Comparison of ENCODE assay signal across 9 cellular contexts in the genomic region with DNA sequence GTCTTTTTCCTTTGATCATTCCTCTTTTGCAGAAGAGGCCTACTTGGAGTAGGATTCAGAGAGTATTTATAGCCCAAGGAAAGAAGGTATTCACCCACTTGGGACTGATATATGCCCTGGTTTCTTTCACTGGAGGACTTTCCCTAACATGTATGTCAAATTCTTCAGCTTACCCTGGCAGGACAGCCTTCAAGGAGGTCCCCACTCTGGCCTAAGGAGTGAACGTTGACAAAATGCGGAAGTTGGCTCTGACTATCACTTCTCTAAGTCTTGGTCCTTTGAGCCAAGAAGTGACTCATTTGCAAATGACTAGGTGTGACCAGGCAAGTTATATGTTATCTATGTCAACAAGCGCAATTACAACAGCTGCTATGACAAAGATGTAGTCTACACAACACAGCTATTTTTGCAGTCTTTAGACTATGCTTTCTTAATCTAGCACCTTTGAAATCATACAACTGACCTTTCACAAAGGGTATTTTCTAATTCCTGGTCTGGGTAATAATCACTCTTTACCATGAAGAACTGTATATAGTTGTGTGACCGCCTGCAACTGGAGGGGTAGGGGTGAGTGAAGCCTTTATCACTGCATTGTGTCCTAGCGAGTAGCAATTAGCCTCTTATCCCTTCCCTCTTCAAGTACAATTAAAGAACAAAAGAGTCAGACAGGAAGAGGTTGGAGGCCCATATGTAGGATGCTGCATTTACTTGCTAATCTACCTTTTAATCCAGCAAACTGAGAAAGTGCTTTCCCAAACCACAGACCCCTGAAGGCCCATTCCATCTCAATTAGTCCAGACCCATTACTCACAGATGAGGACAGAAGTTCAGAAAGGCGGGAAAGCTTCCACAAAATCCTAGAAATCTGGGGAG. TPM values are rescaled to one million over a fixed set of nuclear protein-coding genes. Genes with fewer than 3 reads are reported as not detected.
DNase-seq lines count a peak whose midpoint lies in the region; ATAC-seq and TF ChIP-seq lines count a peak whose summit lies in the region.
"Had no signal": no experiment of that assay in that cellular context is flagged by ENCODE, and none has a peak within 500 bp of the region (broad histone marks: within the 10 kb centered on the region; RNA-seq: fewer than 3 reads in every experiment).

No MANE protein-coding gene starts in this region.

- CTCF ChIA-PET in SK-N-SH (lab: Yijun Ruan, JAX): interaction anchor here (1.3 kb wide), 1 partner anchor 45 kb away, joined by 3 read pairs; no protein-coding TSS in a partner anchor

- H4K91ac ChIP-seq in H9 (ENCODE audit: insufficient read length, low read depth, low read length): no peak overlapping the region

- no peaks in the 10 kb centered on the region for H3K9me2 ChIP-seq in SK-N-SH

- H3K4me1 Mint-ChIP-seq in H9: peaks cover 73 to 74% of the 10 kb centered on the region in 2 experiments
- peaks cover 18 to 24% (median 20%) of the 10 kb centered on the region in 3 donors for H3K4me1 Mint-ChIP-seq in naive B cell

- no peak overlapping the region for H2BK5ac ChIP-seq in H9 (ENCODE audit: insufficient read length, low read length)

- no peak overlapping the region for H3K23ac ChIP-seq in H9 (ENCODE audit: insufficient read length, low read depth, low read length)

- H3K36me3 ChIP-seq in SK-N-SH (replicated peaks in 1 of 2; ENCODE audit: control insufficient read depth in 1 of 2, insufficient read depth in 2 of 2, low read length in 1 of 2): no peaks in the 10 kb centered on the region

- no peak overlapping the region for H2BK12ac ChIP-seq in H9 (ENCODE audit: insufficient read length, low read depth, low read length)

- no peaks in the 10 kb centered on the region for H3K27me3 ChIP-seq in H9 (ENCODE audit: insufficient read depth, low read length)
- H3K27me3 ChIP-seq in SK-N-SH (ENCODE audit: insufficient read depth): peaks cover 11% of the 10 kb centered on the region; the same call in 1 of the 2 replicates

- H3K9me3 ChIP-seq in H9 (ENCODE audit: control insufficient read depth, low read depth, low read length) (no peaks in the 10 kb centered on the region), SK-N-SH (no peaks in the 10 kb centered on the region)

- no peak overlapping the region for H3K18ac ChIP-seq in H9 (ENCODE audit: insufficient read length, low read depth, low read length)

- H3K4ac ChIP-seq in H9 (ENCODE audit: low read depth, low read length): no peak overlapping the region

- no peaks in the 10 kb centered on the region for H3K79me1 ChIP-seq in H9 (ENCODE audit: insufficient read depth, low read depth, low read length, poor library complexity, severe bottlenecking)

- H2AFZ ChIP-seq in H9 (ENCODE audit: low read length) (no peak overlapping the region), SK-N-SH (ENCODE audit: low read depth) (no peak overlapping the region)

- H2BK120ac ChIP-seq in H9 (ENCODE audit: low read depth, low read length, poor library complexity, severe bottlenecking): no peak overlapping the region

- DNase-seq in H9 (no peak), M059J (ENCODE audit: low read depth) (peak; percentile 34), astrocyte of the spinal cord (ENCODE audit: low read depth, low spot score) (peak; percentile 52), naive B cell (peak; percentile 47), SK-N-SH (no peak), amniotic stem cell (lab: John Stamatoyannopoulos, UW) (no peak)
- DNase-seq in central memory CD4-positive, alpha-beta T cell: no peak

- no peak overlapping the region for H2BK20ac ChIP-seq in H9 (ENCODE audit: low read depth, low read length, poor library complexity, severe bottlenecking)

- H3K4me3 ChIP-seq in astrocyte of the spinal cord (ENCODE audit: low read depth, low read length) (no peak overlapping the region), SK-N-SH (ENCODE audit: low read depth in 2 of 2, low read length in 1 of 2) (no peak overlapping the region)

- H3K27ac ChIP-seq in H9 (ENCODE audit: insufficient read length, low read depth, low read length): no peak overlapping the region
- H3K27ac ChIP-seq in SK-N-SH (ENCODE audit: low read depth in 2 of 2, low read length in 1 of 2): no peak overlapping the region

- no peaks in the 10 kb centered on the region for H3F3A ChIP-seq in SK-N-SH (replicated peaks; ENCODE audit: insufficient read depth)

- H2AK5ac ChIP-seq in H9 (ENCODE audit: insufficient read length, low read length): no peak overlapping the region

- no peak overlapping the region for H3T11ph ChIP-seq in H9 (ENCODE audit: low read length)

- no peak overlapping the region for H3K56ac ChIP-seq in H9 (ENCODE audit: insufficient read length, low read depth, low read length)

- H3K9me3 Mint-ChIP-seq in H9 (no peaks in the 10 kb centered on the region; a peak in 1 of 5 replicates), naive B cell (no peaks in the 10 kb centered on the region)

- in situ Hi-C loops in astrocyte of the spinal cord (cut with HindIII; ENCODE audit: low sequenced_read_pairs): no loop called here

- no peak overlapping the region for H3K14ac ChIP-seq in H9 (ENCODE audit: insufficient read depth, low read length)

- H4K20me1 ChIP-seq in H9 (ENCODE audit: control insufficient read depth, insufficient read depth, insufficient read length): no peaks in the 10 kb centered on the region
- no peaks in the 10 kb centered on the region for H4K20me1 ChIP-seq in SK-N-SH (ENCODE audit: insufficient read depth)

- H3K4me2 ChIP-seq in H9 (ENCODE audit: insufficient read depth, insufficient read length, low read length) (no peak overlapping the region), SK-N-SH (no peak overlapping the region)

- H2BK15ac ChIP-seq in H9 (ENCODE audit: low read depth, low read length): no peak overlapping the region

- TF ChIP-seq CTCF in H9 (conservative IDR thresholded peaks at IDR 0.05): no peak
- TF ChIP-seq CTCF in astrocyte of the spinal cord (IDR thresholded peaks at IDR 0.05; ENCODE audit: low read depth, low read length): no peak
- no peak for TF ChIP-seq CTCF in SK-N-SH (IDR thresholded peaks at IDR 0.05)

- no peak for TF ChIP-seq EP300 in SK-N-SH (IDR thresholded peaks at IDR 0.05; ENCODE audit: borderline replicate concordance in 1 of 2, low read depth in 1 of 2, low read length in 1 of 2)

- POLR2A ChIA-PET in SK-N-SH (lab: Yijun Ruan, JAX): no interaction called here

- H4K5ac ChIP-seq in H9 (ENCODE audit: insufficient read length, low read depth, low read length): no peak overlapping the region

- no peak overlapping the region for H3K9ac ChIP-seq in H9 (ENCODE audit: extremely low read depth, insufficient read length, low read length)
- no peak overlapping the region for H3K9ac ChIP-seq in SK-N-SH

- no CpG with 5 or more reads among the region's 6 CpGs for WGBS in H9 (ENCODE audit: extremely low coverage, insufficient read length, low lambda C conversion rate)
- WGBS in SK-N-SH (ENCODE audit: low lambda C conversion rate): 17% methylated on average over 6 of the region's 6 CpGs

- no peak for TF ChIP-seq RAD21 in SK-N-SH (IDR thresholded peaks at IDR 0.05; ENCODE audit: low read length)

- no peak overlapping the region for H4K8ac ChIP-seq in H9 (replicated peaks; ENCODE audit: insufficient read length, low read depth, low read length)

- H3K27me3 Mint-ChIP-seq in H9 (ENCODE audit: low read depth) (no peaks in the 10 kb centered on the region; the same call in 1 of the 2 replicates), naive B cell (no peaks in the 10 kb centered on the region)

- H3K23me2 ChIP-seq in H9 (ENCODE audit: insufficient read length, low read depth, low read length, poor library complexity, severe bottlenecking): no peaks in the 10 kb centered on the region

- ATAC-seq in GM18520 (IDR thresholded peaks at IDR 0.05; ENCODE audit: unreplicated experiment) (peak; percentile 100), naive B cell (ENCODE audit: low read depth in 2 of 2) (peak; percentile 99)
- ATAC-seq: Panc1 had no signal

- H3K36me3 Mint-ChIP-seq in H9 (ENCODE audit: insufficient read depth in 1 of 3, low read depth in 3 of 3) (no peaks in the 10 kb centered on the region; a peak in 1 of 7 replicates), naive B cell (peaks cover 13 to 16% of the 10 kb centered on the region in 2 donors)

- H3K4me1 ChIP-seq in H9 (ENCODE audit: insufficient read depth, low read length) (peaks cover 12% of the 10 kb centered on the region; the same call in 1 of the 2 replicates), SK-N-SH (ENCODE audit: control insufficient read depth in 1 of 2, insufficient read depth in 2 of 2, low read depth in 1 of 2, low read length in 1 of 2) (no peaks in the 10 kb centered on the region)

- H3K79me2 ChIP-seq in H9 (ENCODE audit: insufficient read depth, low read length): no peaks in the 10 kb centered on the region
- H3K79me2 ChIP-seq in SK-N-SH (ENCODE audit: insufficient read depth): no peaks in the 10 kb centered on the region

- H3K27ac Mint-ChIP-seq in H9 (peak overlapping the region in 2 of 3 experiments; percentile 15 to 89; a peak in 4 of 7 replicates), naive B cell (peak overlapping the region; percentile 21 to 91 (median 74))

- H3K4me3 Mint-ChIP-seq in H9 (no peak overlapping the region; a peak in 1 of 5 replicates), naive B cell (peak overlapping the region in 5 of 8 donors; percentile 2 to 59 (median 4))

TF ChIP-seq in SK-N-SH, 30 proteins besides CTCF, POLR2A, EP300 and RAD21 (continues in another document):
- TF ChIP-seq POLR2AphosphoS5 (IDR thresholded peaks at IDR 0.05; ENCODE audit: low read depth, low read length): no peak
- TF ChIP-seq ELF1 (IDR thresholded peaks at IDR 0.05): no peak

RNA-seq across cellular contexts. Expression of a gene that starts 50.1 kb away (rescaled TPM):
- 6.4 and 7.5 TPM in 2 replicates for total RNA-seq in H9 (2021)
- total RNA-seq in M059J (2014; rRNA removed; shearing (Covaris generic)): 0.05 TPM in 1 of 2 replicates, not detected in the other
- polyA plus RNA-seq in naive B cell (ENCODE audit: low read depth in 6 of 6) (10 to 100 TPM; 43.9 to 75.9 (median 50.0) TPM), SK-N-SH (2012; rRNA removed) (not detected in 2 replicates)
- polyA plus RNA-seq in SK-N-SH (2012; cell fraction: cytosol; rRNA removed): not detected in 2 replicates
- polyA plus RNA-seq in SK-N-SH (2012; cell fraction: nucleus; rRNA removed): not detected in 2 replicates

Comparison
In these comparisons a context has a peak if more than half of its experiments do, and no peak if none do; other contexts are left out.
1. DNase-seq: peak in M059J (single experiment), astrocyte of the spinal cord (single experiment) and naive B cell (single experiment); none in H9 (single experiment), central memory CD4-positive, alpha-beta T cell (single experiment), SK-N-SH (single experiment) and amniotic stem cell (single experiment).
2. H3K4me3 Mint-ChIP-seq: peak in naive B cell (5 of 8); none in H9 (0 of 2).